ENCODE assay signal across 10 cellular contexts in the genomic region with DNA sequence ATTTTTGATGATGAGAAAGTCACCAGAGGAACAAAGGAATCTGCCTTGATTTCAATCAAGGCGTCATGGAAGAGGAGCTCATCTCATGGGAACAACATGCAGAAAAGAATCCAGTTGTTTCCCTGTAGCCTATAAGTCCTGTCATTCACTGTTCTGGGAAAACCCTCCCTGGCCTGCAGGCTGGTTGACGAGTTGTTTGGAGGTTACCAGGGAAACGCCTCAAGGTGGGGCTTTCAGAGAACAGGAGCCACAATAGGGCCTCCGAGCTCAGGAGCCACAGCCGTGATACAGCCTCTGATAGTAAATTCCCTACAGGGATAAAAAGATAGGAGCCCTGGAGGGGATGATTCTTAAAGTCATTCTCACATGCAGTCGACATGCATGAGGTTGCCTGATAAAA.
DNase-seq lines count a peak whose midpoint lies in the region; ATAC-seq, FAIRE-seq and TF ChIP-seq lines count a peak whose summit lies in the region.
"Had no signal": no experiment of that assay in that cellular context is flagged by ENCODE, and none has a peak within 500 bp of the region (broad histone marks: within the 10 kb centered on the region; RNA-seq: fewer than 3 reads in every experiment).

No MANE protein-coding gene starts in this region.

- no peak overlapping the region for H3K4me3 Mint-ChIP-seq in CD4-positive, alpha-beta memory T cell
- H3K4me3 Mint-ChIP-seq: activated T-cell treated with anti-CD3 and anti-CD28 coated beads, Interleukin-2, amount 50 U/mL, for 24 hours had no signal

- WGBS in heart left ventricle, 4 donors = 33 to 45% (median 36%) methylated on average over 6 of the region's 6 CpGs
- WGBS in iPS DF 6.9 (ENCODE audit: insufficient coverage, insufficient read length) = no CpG with 5 or more reads among the region's 6 CpGs

- ATAC-seq in heart left ventricle = peak in 3 of 4 donors; percentile 57 to 79 (median 62)

- POLR2A ChIA-PET in CD4-positive, alpha-beta memory T cell (lab: Charles Lee; ENCODE audit: partially characterized antibody) = interaction anchor here (0.5 kb wide), 1 partner anchor 29 kb away, joined by 3 read pairs; no protein-coding TSS in a partner anchor

- CTCF ChIA-PET in CD4-positive, alpha-beta memory T cell (lab: Charles Lee; ENCODE audit: partially characterized antibody) = interaction anchor here (0.6 kb wide), 1 partner anchor 24 kb away, joined by 3 read pairs; no protein-coding TSS in a partner anchor

- H3K9me3 Mint-ChIP-seq in CD4-positive, alpha-beta memory T cell = no peaks in the 10 kb centered on the region
- H3K9me3 Mint-ChIP-seq: activated T-cell treated with anti-CD3 and anti-CD28 coated beads, Interleukin-2, amount 50 U/mL, for 24 hours had no signal

- no peak for TF ChIP-seq CTCF in heart left ventricle (IDR thresholded peaks at IDR 0.05)

- H3K36me3 ChIP-seq in heart left ventricle = no peaks in the 10 kb centered on the region
- H3K36me3 ChIP-seq in iPS DF 6.9 (ENCODE audit: control insufficient read depth, insufficient read depth, low read length) = no peaks in the 10 kb centered on the region
- H3K36me3 ChIP-seq in CD4-positive, alpha-beta memory T cell (ENCODE audit: insufficient read depth, low read length) = no peaks in the 10 kb centered on the region

- H3K9me3 ChIP-seq in heart left ventricle = no peaks in the 10 kb centered on the region
- H3K9me3 ChIP-seq in iPS DF 6.9 (ENCODE audit: control insufficient read depth, insufficient read depth, low read length) = no peaks in the 10 kb centered on the region
- no peaks in the 10 kb centered on the region for H3K9me3 ChIP-seq in CD4-positive, alpha-beta memory T cell (ENCODE audit: control insufficient read depth in 1 of 2, low read length in 2 of 2)

- intact Hi-C loops in heart left ventricle (cut with DNase I) (no loop called here), cardiac septum (cut with DNase I) (no loop called here)
- intact Hi-C loops in CD4-positive, alpha-beta memory T cell (cut with micrococcal nuclease) = no loop called here

- H3K27ac Mint-ChIP-seq in CD4-positive, alpha-beta memory T cell = no peak overlapping the region
- H3K27ac Mint-ChIP-seq: activated T-cell treated with anti-CD3 and anti-CD28 coated beads, Interleukin-2, amount 50 U/mL, for 24 hours had no signal

- no peak for FAIRE-seq in H54 (lab: Jason Lieb, UNC)
- FAIRE-seq in GM12892 (lab: Jason Lieb, UNC) = no peak

- TF ChIP-seq POLR2A in heart left ventricle (IDR thresholded peaks at IDR 0.05) (no peak), H54 (IDR thresholded peaks at IDR 0.05; ENCODE audit: low read depth, low read length) (no peak), GM12892 (IDR thresholded peaks at IDR 0.05; ENCODE audit: low read depth, low read length) (no peak)

- H3K4me3 ChIP-seq in heart left ventricle = no peak overlapping the region
- H3K4me3 ChIP-seq in iPS DF 6.9 (ENCODE audit: low read length) = no peak overlapping the region
- H3K4me3 ChIP-seq in CD4-positive, alpha-beta memory T cell (ENCODE audit: low read length in 2 of 2) = no peak overlapping the region

- peaks cover 0 to 27% (median 12%) of the 10 kb centered on the region in 12 donors for H3K4me1 ChIP-seq in heart left ventricle
- H3K4me1 ChIP-seq in iPS DF 6.9 (ENCODE audit: control insufficient read depth, insufficient read depth, low read length) = no peaks in the 10 kb centered on the region
- H3K4me1 ChIP-seq in CD4-positive, alpha-beta memory T cell (ENCODE audit: insufficient read depth, low read length) = no peaks in the 10 kb centered on the region

- H3K27me3 ChIP-seq in heart left ventricle (no peaks in the 10 kb centered on the region), iPS DF 6.9 (ENCODE audit: control insufficient read depth, insufficient read depth, low read length) (no peaks in the 10 kb centered on the region)
- H3K27me3 ChIP-seq in CD4-positive, alpha-beta memory T cell (ENCODE audit: insufficient read depth, low read length) = no peaks in the 10 kb centered on the region

- no peaks in the 10 kb centered on the region for H3K36me3 Mint-ChIP-seq in CD4-positive, alpha-beta memory T cell

- DNase-seq in heart left ventricle (peak in 4 of 5 donors; percentile 43 to 60 (median 50)), cardiac septum (ENCODE audit: low spot score) (no peak), astrocyte of the hippocampus (ENCODE audit: low read depth, low spot score) (peak; percentile 87), iPS DF 6.9 (ENCODE audit: low read depth, low spot score) (peak; percentile 22), H54 (ENCODE audit: insufficient read length, low spot score) (no peak), GM12892 (ENCODE audit: insufficient read length) (no peak)
- DNase-seq in activated effector memory CD4-positive, alpha-beta T cell treated with anti-CD3 and anti-CD28 coated beads, Interleukin-2, amount 50 U/mL, for 16 hours = no peak
- DNase-seq in CD4-positive, alpha-beta memory T cell = no peak
- DNase-seq: activated T-cell treated with anti-CD3 and anti-CD28 coated beads, Interleukin-2, amount 50 U/mL, for 24 hours had no signal

- H3K4me1 Mint-ChIP-seq in CD4-positive, alpha-beta memory T cell = no peaks in the 10 kb centered on the region

- H3K27me3 Mint-ChIP-seq in CD4-positive, alpha-beta memory T cell = peaks cover 0 to 5% of the 10 kb centered on the region in 2 donors
- H3K27me3 Mint-ChIP-seq: activated T-cell treated with anti-CD3 and anti-CD28 coated beads, Interleukin-2, amount 50 U/mL, for 24 hours had no signal

- H3K27ac ChIP-seq in heart left ventricle (peak overlapping the region in 3 of 12 donors; percentile 13 to 22 (median 13)), iPS DF 6.9 (ENCODE audit: low read length) (no peak overlapping the region)
- H3K27ac ChIP-seq in CD4-positive, alpha-beta memory T cell (ENCODE audit: low read depth, low read length) = no peak overlapping the region
- H3K27ac ChIP-seq: C4-2B had no signal

Comparison
In these comparisons a context has a peak if more than half of its experiments do, and no peak if none do; other contexts are left out.
1. DNase-seq: peak in heart left ventricle (4 of 5), astrocyte of the hippocampus (single experiment) and iPS DF 6.9 (single experiment); none in cardiac septum (single experiment), H54 (single experiment), GM12892 (single experiment), activated effector memory CD4-positive, alpha-beta T cell treated with anti-CD3 and anti-CD28 coated beads, Interleukin-2, amount 50 U/mL, for 16 hours (single experiment) and CD4-positive, alpha-beta memory T cell (0 of 5).